Comparison of ENCODE assay signal across 8 cellular contexts in genomic region chr2:176268976-176269318, GRCh38. TPM values are rescaled to one million over a fixed set of nuclear protein-coding genes. Genes with fewer than 3 reads are reported as not detected.
DNase-seq lines count a peak whose midpoint lies in the region; ATAC-seq and TF ChIP-seq lines count a peak whose summit lies in the region.

No MANE protein-coding gene starts in this region.

- H3K36me3 Mint-ChIP-seq in CD8-positive, alpha-beta memory T cell: peaks cover 0 to 6% (median 3%) of the 10 kb centered on the region in 3 donors

- peaks cover under 1 to 19% of the 10 kb centered on the region in 2 donors for H3K27me3 Mint-ChIP-seq in CD8-positive, alpha-beta memory T cell

- no peaks in the 10 kb centered on the region for H3K27me3 ChIP-seq in CD8-positive, alpha-beta memory T cell (ENCODE audit: insufficient read depth, low read length, poor library complexity, severe bottlenecking)
- H3K27me3 ChIP-seq in adipocyte (replicated peaks; ENCODE audit: control insufficient read depth, insufficient read depth, low read length) (no peaks in the 10 kb centered on the region), lower lobe of right lung (ENCODE audit: low read depth) (peaks cover 3% of the 10 kb centered on the region), aorta (ENCODE audit: control insufficient read depth in 1 of 2, insufficient read depth in 2 of 2, low read length in 1 of 2) (peaks cover 0 to 2% of the 10 kb centered on the region in 2 donors)

- peaks cover 12% of the 10 kb centered on the region for H3K4me1 ChIP-seq in CD8-positive, alpha-beta memory T cell (ENCODE audit: insufficient read depth, low read length)
- H3K4me1 ChIP-seq in adipocyte (ENCODE audit: control insufficient read depth, insufficient read depth, low read length): peaks cover 7% of the 10 kb centered on the region
- H3K4me1 ChIP-seq in lower lobe of right lung: peaks cover 10% of the 10 kb centered on the region
- H3K4me1 ChIP-seq in aorta (ENCODE audit: control insufficient read depth in 1 of 2, insufficient read depth in 2 of 2, low read length in 2 of 2): peaks cover 0 to 2% of the 10 kb centered on the region in 2 donors

- H3K9me3 ChIP-seq in CD8-positive, alpha-beta memory T cell (ENCODE audit: low read length): no peaks in the 10 kb centered on the region
- H3K9me3 ChIP-seq in adipocyte (ENCODE audit: control insufficient read depth, low read length) (no peaks in the 10 kb centered on the region), lower lobe of right lung (no peaks in the 10 kb centered on the region), aorta (ENCODE audit: control insufficient read depth, low read length) (no peaks in the 10 kb centered on the region)

- peak overlapping the region; percentile 93 for H3K4me3 ChIP-seq in CD8-positive, alpha-beta memory T cell (ENCODE audit: low read length)
- H3K4me3 ChIP-seq in adipocyte (ENCODE audit: low read length) (peak overlapping the region; percentile 89), lower lobe of right lung (peak overlapping the region; percentile 93), aorta (ENCODE audit: low read length in 2 of 2) (peak overlapping the region; percentile 38 to 88)

- peak overlapping the region in 7 of 8 donors; percentile 55 to 97 (median 87) for H3K27ac Mint-ChIP-seq in CD8-positive, alpha-beta memory T cell

- CTCF ChIA-PET in CD8-positive, alpha-beta memory T cell (lab: Charles Lee): interaction anchor here (1.4 kb wide), 1 partner anchor 1843 kb away, joined by 3 read pairs; the partner anchor contains the start of gene RBM45

- H3K9me3 Mint-ChIP-seq in CD8-positive, alpha-beta memory T cell: no peaks in the 10 kb centered on the region

- peak overlapping the region; percentile 91 to 98 (median 96) for H3K4me3 Mint-ChIP-seq in CD8-positive, alpha-beta memory T cell

- intact Hi-C loops in lower lobe of right lung (cut with DNase I): no loop called here
- intact Hi-C loops in aorta (cut with DNase I): loop anchor here in 1 of 2 donors (5.0 to 10.0 kb wide), 3 partner anchors 124 to 286 kb away; no protein-coding TSS in a partner anchor

- peak; percentile 31 for ATAC-seq in HG02852 (IDR thresholded peaks at IDR 0.05; ENCODE audit: unreplicated experiment)
- no peak for ATAC-seq in lower lobe of right lung
- ATAC-seq in aorta (ENCODE audit: low FRiP score): no peak

- no peak for DNase-seq in CD8-positive, alpha-beta memory T cell
- DNase-seq in adipocyte (ENCODE audit: low read depth) (peak; percentile 17), lower lobe of right lung (no peak), aorta (no peak), NCI-H187 (lab: John Stamatoyannopoulos, UW) (no peak), HuH-7.5 (ENCODE audit: low spot score) (no peak)
- no peak for DNase-seq in stimulated activated CD4-positive, alpha-beta T cell treated with anti-CD3 and anti-CD28 coated beads, Interleukin-4, amount 100 ng/mL, for 24 hours

- WGBS in aorta, 2 donors: 17 to 20% methylated on average over 10 of the region's 10 CpGs

- peaks cover 27 to 40% (median 39%) of the 10 kb centered on the region in 3 donors for H3K4me1 Mint-ChIP-seq in CD8-positive, alpha-beta memory T cell

- peak overlapping the region; percentile 72 for H3K27ac ChIP-seq in CD8-positive, alpha-beta memory T cell (ENCODE audit: low read depth, low read length)
- H3K27ac ChIP-seq in lower lobe of right lung: peak overlapping the region; percentile 91
- H3K27ac ChIP-seq in aorta (ENCODE audit: low read depth in 1 of 2, low read length in 2 of 2): no peak overlapping the region

- H3K36me3 ChIP-seq in CD8-positive, alpha-beta memory T cell (ENCODE audit: insufficient read depth, low read length): no peaks in the 10 kb centered on the region
- H3K36me3 ChIP-seq in adipocyte (ENCODE audit: control insufficient read depth, insufficient read depth, low read length, severe bottlenecking) (no peaks in the 10 kb centered on the region), lower lobe of right lung (no peaks in the 10 kb centered on the region), aorta (ENCODE audit: control insufficient read depth in 1 of 2, insufficient read depth in 2 of 2, low read length in 1 of 2) (no peaks in the 10 kb centered on the region)

- H3K9ac ChIP-seq in adipocyte (ENCODE audit: low read length): peak overlapping the region; percentile 95

- POLR2A ChIA-PET in CD8-positive, alpha-beta memory T cell (lab: Charles Lee): no interaction called here

- TF ChIP-seq CTCF in lower lobe of right lung (IDR thresholded peaks at IDR 0.05): no peak

RNA-seq across cellular contexts. Expression of gene MTX2, which starts 0.3 kb away (rescaled TPM):
- total RNA-seq in CD8-positive, alpha-beta memory T cell: 10 to 100 TPM; 26.3 to 28.9 TPM
- polyA plus RNA-seq in CD8-positive, alpha-beta memory T cell: 21.6 TPM
- total RNA-seq in lower lobe of right lung (16.2 TPM), aorta (10 to 100 TPM; 18.0 to 18.5 TPM)
- 10 to 100 TPM; 26.5 to 31.3 TPM for polyA plus RNA-seq in aorta

Comparison
In these comparisons a context has a peak if more than half of its experiments do, and no peak if none do; other contexts are left out.
1. H3K27ac ChIP-seq: peak in CD8-positive, alpha-beta memory T cell (single experiment) and lower lobe of right lung (single experiment); none in aorta (0 of 2).
2. Peak in every context shown above with its lines, with median percentiles within 50 percentile points of each other: H3K4me3 ChIP-seq.